ENCODE assay signal across 13 cellular contexts in the genomic region with DNA sequence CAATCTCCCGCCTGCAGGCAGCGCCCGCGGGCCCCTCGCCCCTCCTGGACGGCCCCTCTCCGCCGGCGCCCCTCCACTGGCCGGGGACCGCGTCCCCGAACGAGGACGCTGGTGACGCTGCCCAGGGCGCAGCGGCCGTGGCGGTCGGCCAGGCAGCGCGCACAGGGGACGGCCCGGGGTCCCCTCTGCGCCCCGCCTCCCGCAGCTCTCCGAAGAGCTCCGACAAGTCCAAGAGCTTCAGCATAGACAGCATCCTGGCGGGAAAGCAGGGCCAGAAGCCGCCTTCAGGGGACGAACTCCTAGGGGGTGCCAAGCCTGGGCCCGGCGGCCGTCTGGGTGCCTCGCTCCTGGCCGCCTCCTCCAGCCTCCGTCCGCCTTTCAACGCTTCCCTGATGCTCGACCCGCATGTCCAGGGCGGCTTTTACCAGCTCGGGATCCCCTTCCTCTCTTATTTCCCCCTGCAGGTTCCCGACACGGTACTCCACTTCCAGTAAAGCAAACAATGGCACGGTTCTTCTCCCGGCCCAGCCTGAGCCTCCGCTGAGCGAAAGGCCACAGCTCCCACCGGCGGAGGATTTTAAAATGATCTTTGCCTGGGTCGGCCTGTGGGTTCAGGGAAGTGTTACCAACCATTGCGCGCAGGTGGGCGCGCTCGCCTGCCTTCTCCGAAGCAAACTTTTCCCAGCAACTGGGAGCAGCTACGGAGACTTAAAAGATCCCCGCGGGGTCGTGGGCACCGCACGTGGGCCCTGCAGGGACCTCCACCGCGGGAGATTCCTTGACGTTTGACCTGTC. TPM values are rescaled to one million over a fixed set of nuclear protein-coding genes. Genes with fewer than 3 reads are reported as not detected.
DNase-seq lines count a peak whose midpoint lies in the region; ATAC-seq and TF ChIP-seq lines count a peak whose summit lies in the region.
"Had no signal": no experiment of that assay in that cellular context is flagged by ENCODE, and none has a peak within 500 bp of the region (broad histone marks: within the 10 kb centered on the region; RNA-seq: fewer than 3 reads in every experiment).

No MANE protein-coding gene starts in this region.

- H3K36me3 ChIP-seq in BJ (ENCODE audit: control insufficient read depth, insufficient read depth, low read length) (no peaks in the 10 kb centered on the region), osteoblast (ENCODE audit: insufficient read depth, low read length) (peaks cover 31% of the 10 kb centered on the region)
- H3K36me3 ChIP-seq: right lobe of liver had no signal

- POLR2A ChIA-PET in BJ (lab: Charles Lee), result interaction anchor here (0.6 to 1.1 kb wide), 2 partner anchors 14 to 172 kb away, joined by 4 read pairs; no protein-coding TSS in a partner anchor

- CTCF ChIA-PET in BJ (lab: Yijun Ruan, JAX), result interaction anchor here (0.6 to 3.1 kb wide), 7 partner anchors 11 to 483 kb away, joined by 3 to 16 read pairs (median 4); no protein-coding TSS in a partner anchor

- H3K9me3 ChIP-seq in T-helper 17 cell (ENCODE audit: control insufficient read depth, low read length, poor library complexity, severe bottlenecking) (no peaks in the 10 kb centered on the region), osteoblast (ENCODE audit: low read depth, low read length) (no peaks in the 10 kb centered on the region)
- H3K9me3 ChIP-seq: right lobe of liver had no signal

- peaks cover 4% of the 10 kb centered on the region for H3K36me3 Mint-ChIP-seq in T-helper 17 cell (ENCODE audit: low read depth)

- H3K27ac Mint-ChIP-seq in T-helper 17 cell, result no peak overlapping the region

- no peak overlapping the region for H3K27ac ChIP-seq in osteoblast (ENCODE audit: low read depth, low read length)

- H3K4me2 ChIP-seq in osteoblast (ENCODE audit: insufficient read depth, low read length), result no peak overlapping the region

- H3K4me3 ChIP-seq in BJ (ENCODE audit: low read depth, low read length), result peak overlapping the region; percentile 43
- peak overlapping the region; percentile 35 for H3K4me3 ChIP-seq in fibroblast of pulmonary artery (replicated peaks; ENCODE audit: low read depth, low read length)
- no peak overlapping the region for H3K4me3 ChIP-seq in osteoblast (ENCODE audit: insufficient read depth, low read length)

- no peak for TF ChIP-seq CTCF in BJ (IDR thresholded peaks at IDR 0.05; ENCODE audit: insufficient read depth, low read depth, low read length)
- no peak for TF ChIP-seq CTCF in fibroblast of pulmonary artery (IDR thresholded peaks at IDR 0.05; ENCODE audit: low read length, missing control alignments)
- TF ChIP-seq CTCF in osteoblast (IDR thresholded peaks at IDR 0.05; ENCODE audit: extremely low read depth, low read depth, low read length), result no peak

- H2AFZ ChIP-seq in osteoblast (ENCODE audit: low read length), result no peak overlapping the region

- no peak for ATAC-seq in T-helper 17 cell

- H3K4me1 ChIP-seq in osteoblast (ENCODE audit: insufficient read depth, low read length), result peaks cover 20% of the 10 kb centered on the region
- H3K4me1 ChIP-seq: right lobe of liver had no signal

- peaks cover 84% of the 10 kb centered on the region for H3K27me3 Mint-ChIP-seq in T-helper 17 cell

- H3K27me3 ChIP-seq in BJ (ENCODE audit: control insufficient read depth, insufficient read depth, low read length) (no peaks in the 10 kb centered on the region), osteoblast (ENCODE audit: insufficient read depth, low read length) (no peaks in the 10 kb centered on the region)

- H3K4me3 Mint-ChIP-seq in T-helper 17 cell, result peak overlapping the region; percentile 36

- no peaks in the 10 kb centered on the region for H4K20me1 ChIP-seq in osteoblast (ENCODE audit: insufficient read depth, low read length)

- H3K79me2 ChIP-seq in osteoblast (ENCODE audit: insufficient read depth, low read length), result peaks cover 96% of the 10 kb centered on the region

- DNase-seq in BJ (ENCODE audit: low read depth) (no peak), T-helper 17 cell (no peak), fibroblast of pulmonary artery (ENCODE audit: low read depth) (no peak), osteoblast (ENCODE audit: insufficient read length, low spot score, missing footprints) (peak; percentile 68), SKM-1 (lab: John Stamatoyannopoulos, UW; ENCODE audit: unreplicated experiment) (no peak), amniotic stem cell (lab: John Stamatoyannopoulos, UW) (no peak), NCI-H2107 treated with DMSO at 0.1 percent for 48 hours (lab: John Stamatoyannopoulos, UW; ENCODE audit: unreplicated experiment) (no peak), HUDEP-2 (lab: John Stamatoyannopoulos, UW; ENCODE audit: unreplicated experiment in 76 of 76) (no peak)
- DNase-seq: activated CD8-positive, alpha-beta memory T cell treated with anti-CD3 and anti-CD28 coated beads, Interleukin-2, amount 50 U/mL, for 48 hours; MM.1S had no signal

- peaks cover 7% of the 10 kb centered on the region for H3K4me1 Mint-ChIP-seq in T-helper 17 cell

RNA-seq across cellular contexts. Expression of a gene that starts 1.1 kb away (rescaled TPM):
- 4.3 and 4.9 TPM in 2 replicates for polyA plus RNA-seq in BJ (2011; rRNA removed)
- 2.4 and 2.8 TPM in 2 replicates for polyA minus RNA-seq in BJ (2011; rRNA and poly(A)+ RNA removed)
- total RNA-seq in T-helper 17 cell, result under 1 TPM in 1 of 2 donors, not detected in 1; 0.13 TPM
- total RNA-seq in osteoblast, result 2.5 and 3.2 TPM in 2 replicates
- total RNA-seq: T-helper 2 cell treated with Interferon-gamma antibody and Interleukin-4, amounts not matched to agents 100 ng/mL and 5 ng/mL, for 36 hours had no signal
- polyA plus RNA-seq: CD14-positive monocyte had no signal

RNA-seq across cellular contexts. Expression of a gene that starts 12.8 kb away (rescaled TPM):
- polyA plus RNA-seq in BJ (2011; rRNA removed), result 0.39 and 0.63 TPM in 2 replicates
- polyA minus RNA-seq in BJ (2011; rRNA and poly(A)+ RNA removed), result 0.76 and 1.2 TPM in 2 replicates
- not detected for total RNA-seq in T-helper 17 cell
- 2.2 and 2.4 TPM in 2 replicates for total RNA-seq in osteoblast
- total RNA-seq: T-helper 2 cell treated with Interferon-gamma antibody and Interleukin-4, amounts not matched to agents 100 ng/mL and 5 ng/mL, for 36 hours had no signal
- polyA plus RNA-seq: CD14-positive monocyte had no signal

RNA-seq across cellular contexts. Expression of a gene that starts 24.4 kb away (rescaled TPM):
- 16.0 and 17.2 TPM in 2 replicates for polyA plus RNA-seq in BJ (2011; rRNA removed)
- 16.3 and 17.8 TPM in 2 replicates for polyA minus RNA-seq in BJ (2011; rRNA and poly(A)+ RNA removed)
- total RNA-seq in T-helper 17 cell (10 to 100 TPM; 10.8 to 13.1 TPM), osteoblast (18.5 and 20.3 TPM in 2 replicates)
